In the genomic region with DNA sequence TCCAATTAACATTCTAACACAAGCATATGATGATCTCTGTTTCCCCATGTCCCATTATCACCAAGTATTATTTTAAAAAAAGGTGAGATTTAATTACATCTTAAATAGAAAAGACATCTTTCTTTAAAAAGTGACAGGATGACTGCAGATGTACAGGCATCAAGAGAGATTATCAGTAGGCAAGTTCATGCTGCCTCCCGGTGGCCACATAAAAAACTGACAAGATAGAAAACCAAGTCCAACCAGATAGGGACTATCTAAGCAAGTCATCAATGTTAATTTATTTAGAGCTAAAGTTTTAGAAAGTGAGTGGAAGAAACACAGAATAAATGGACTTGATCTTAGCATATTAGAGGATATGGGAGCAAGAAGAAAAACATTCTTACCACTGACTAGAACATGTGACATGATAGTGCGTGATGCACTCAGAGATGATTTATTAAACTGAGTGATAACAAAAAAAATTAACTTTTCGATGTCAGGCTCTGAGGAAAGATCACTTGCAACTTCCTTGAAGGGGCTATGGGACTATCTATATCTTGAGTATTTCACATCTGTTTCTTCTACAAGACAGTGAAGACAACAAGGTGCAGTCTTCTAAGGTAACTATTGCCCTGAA, we compare ENCODE assay signal across 9 cellular contexts. TPM values are rescaled to one million over a fixed set of nuclear protein-coding genes. Genes with fewer than 3 reads are reported as not detected.
DNase-seq lines count a peak whose midpoint lies in the region; ATAC-seq and TF ChIP-seq lines count a peak whose summit lies in the region.
"Had no signal": no experiment of that assay in that cellular context is flagged by ENCODE, and none has a peak within 500 bp of the region (broad histone marks: within the 10 kb centered on the region; RNA-seq: fewer than 3 reads in every experiment).

No MANE protein-coding gene starts in this region.

- H3K4ac ChIP-seq in H9 (ENCODE audit: low read depth, low read length): no peak overlapping the region

- no peaks in the 10 kb centered on the region for H3K4me1 Mint-ChIP-seq in H9

- no peak overlapping the region for H2BK5ac ChIP-seq in H9 (ENCODE audit: insufficient read length, low read length)

- H3K4me3 Mint-ChIP-seq in H9: no peak overlapping the region
- H3K4me3 Mint-ChIP-seq: T-helper 1 cell treated with Interleukin-12 subunit alpha and Interleukin-12 subunit beta and Interleukin-4 antibody, amounts not matched to agents 30 μg/mL and 1 μg/mL, for 36 hours had no signal

- no peaks in the 10 kb centered on the region for H3K79me2 ChIP-seq in H9 (ENCODE audit: insufficient read depth, low read length)

- no peaks in the 10 kb centered on the region for H3K27me3 Mint-ChIP-seq in H9 (ENCODE audit: low read depth)

- WGBS in H9 (ENCODE audit: extremely low coverage, insufficient read length, low lambda C conversion rate): no CpG with 5 or more reads among the region's 3 CpGs

- H3K36me3 Mint-ChIP-seq in H9 (ENCODE audit: insufficient read depth in 1 of 3, low read depth in 3 of 3): no peaks in the 10 kb centered on the region

- H3K36me3 ChIP-seq in lower lobe of right lung: no peaks in the 10 kb centered on the region

- no peak overlapping the region for H2BK15ac ChIP-seq in H9 (ENCODE audit: low read depth, low read length)

- no peak overlapping the region for H2AFZ ChIP-seq in H9 (ENCODE audit: low read length)

- no peak overlapping the region for H3K4me3 ChIP-seq in lower lobe of right lung

- no peak overlapping the region for H3K18ac ChIP-seq in H9 (ENCODE audit: insufficient read length, low read depth, low read length)

- H2BK120ac ChIP-seq in H9 (ENCODE audit: low read depth, low read length, poor library complexity, severe bottlenecking): no peak overlapping the region

- H3T11ph ChIP-seq in H9 (ENCODE audit: low read length): no peak overlapping the region

- H4K91ac ChIP-seq in H9 (ENCODE audit: insufficient read length, low read depth, low read length): no peak overlapping the region

- no peak overlapping the region for H2AK5ac ChIP-seq in H9 (ENCODE audit: insufficient read length, low read length)

- H3K23ac ChIP-seq in H9 (ENCODE audit: insufficient read length, low read depth, low read length): no peak overlapping the region

- DNase-seq in Daoy (ENCODE audit: low read depth) (peak; percentile 32), H9 (peak; percentile 34), NCI-H524 treated with DMSO at 0.1 percent for 48 hours (lab: John Stamatoyannopoulos, UW) (peak; percentile 6), cerebellum (ENCODE audit: low spot score) (peak; percentile 15), lower lobe of right lung (no peak), dedifferentiated amniotic fluid mesenchymal stem cell (ENCODE audit: extremely low spot score) (no peak), GM19240 (ENCODE audit: insufficient read length, low spot score) (no peak)

- no peak overlapping the region for H2BK20ac ChIP-seq in H9 (ENCODE audit: low read depth, low read length, poor library complexity, severe bottlenecking)

- H3K4me1 ChIP-seq in H9 (ENCODE audit: insufficient read depth, low read length) (no peaks in the 10 kb centered on the region), lower lobe of right lung (no peaks in the 10 kb centered on the region)

- H4K5ac ChIP-seq in H9 (ENCODE audit: insufficient read length, low read depth, low read length): no peak overlapping the region

- no peaks in the 10 kb centered on the region for H3K23me2 ChIP-seq in H9 (ENCODE audit: insufficient read length, low read depth, low read length, poor library complexity, severe bottlenecking)

- no peaks in the 10 kb centered on the region for H4K20me1 ChIP-seq in H9 (ENCODE audit: control insufficient read depth, insufficient read depth, insufficient read length)

- H3K79me1 ChIP-seq in H9 (ENCODE audit: insufficient read depth, low read depth, low read length, poor library complexity, severe bottlenecking): no peaks in the 10 kb centered on the region

- no peak overlapping the region for H3K14ac ChIP-seq in H9 (ENCODE audit: insufficient read depth, low read length)

- no peak overlapping the region for H3K4me2 ChIP-seq in H9 (ENCODE audit: insufficient read depth, insufficient read length, low read length)

- intact Hi-C loops in lower lobe of right lung (cut with DNase I): no loop called here

- H3K9me3 ChIP-seq in H9 (ENCODE audit: control insufficient read depth, low read depth, low read length) (no peaks in the 10 kb centered on the region), lower lobe of right lung (no peaks in the 10 kb centered on the region)

- H3K27ac ChIP-seq in H9 (ENCODE audit: insufficient read length, low read depth, low read length): no peak overlapping the region
- H3K27ac ChIP-seq in lower lobe of right lung: no peak overlapping the region

- no peak overlapping the region for H3K56ac ChIP-seq in H9 (ENCODE audit: insufficient read length, low read depth, low read length)

- H3K27ac Mint-ChIP-seq in H9: no peak overlapping the region
- H3K27ac Mint-ChIP-seq: T-helper 1 cell treated with Interleukin-12 subunit alpha and Interleukin-12 subunit beta and Interleukin-4 antibody, amounts not matched to agents 30 μg/mL and 1 μg/mL, for 36 hours had no signal

- H3K9ac ChIP-seq in H9 (ENCODE audit: extremely low read depth, insufficient read length, low read length): no peak overlapping the region

- H3K27me3 ChIP-seq in H9 (ENCODE audit: insufficient read depth, low read length): no peaks in the 10 kb centered on the region
- peaks cover 8% of the 10 kb centered on the region for H3K27me3 ChIP-seq in lower lobe of right lung (ENCODE audit: low read depth)

- ATAC-seq in lower lobe of right lung (peak in 1 of 2 donors; percentile 44), HG02798 (IDR thresholded peaks at IDR 0.05; ENCODE audit: poor library complexity, unreplicated experiment) (no peak)

- H4K8ac ChIP-seq in H9 (replicated peaks; ENCODE audit: insufficient read length, low read depth, low read length): no peak overlapping the region

- H2BK12ac ChIP-seq in H9 (ENCODE audit: insufficient read length, low read depth, low read length): no peak overlapping the region

- peak; percentile 80 for TF ChIP-seq CTCF in H9 (conservative IDR thresholded peaks at IDR 0.05)
- peak; percentile 50 for TF ChIP-seq CTCF in lower lobe of right lung (IDR thresholded peaks at IDR 0.05)

- no peaks in the 10 kb centered on the region for H3K9me3 Mint-ChIP-seq in H9
- H3K9me3 Mint-ChIP-seq: T-helper 1 cell treated with Interleukin-12 subunit alpha and Interleukin-12 subunit beta and Interleukin-4 antibody, amounts not matched to agents 30 μg/mL and 1 μg/mL, for 36 hours had no signal

RNA-seq across cellular contexts. Expression of a gene that starts 5.4 kb away (rescaled TPM):
- total RNA-seq in Daoy (2014; rRNA removed; shearing (Covaris generic)): 5.2 and 6.7 TPM in 2 replicates
- total RNA-seq in H9 (2021): not detected in 2 replicates
- 0.18 TPM for total RNA-seq in cerebellum
- not detected for total RNA-seq in lower lobe of right lung

Comparison
In these comparisons a context has a peak if more than half of its experiments do, and no peak if none do; other contexts are left out.
1. DNase-seq: peak in Daoy (single experiment), H9 (single experiment), NCI-H524 treated with DMSO at 0.1 percent for 48 hours (single experiment) and cerebellum (single experiment); none in lower lobe of right lung (single experiment), dedifferentiated amniotic fluid mesenchymal stem cell (single experiment) and GM19240 (single experiment).